In genomic region chr19:1130801-1131717, GRCh38 we compare ENCODE assay signal across 8 cellular contexts. TPM values are rescaled to one million over a fixed set of nuclear protein-coding genes. Genes with fewer than 3 reads are reported as not detected.
DNase-seq lines count a peak whose midpoint lies in the region; ATAC-seq, FAIRE-seq and TF ChIP-seq lines count a peak whose summit lies in the region.

No MANE protein-coding gene starts in this region.

- peaks cover 55% of the 10 kb centered on the region for H3K4me1 Mint-ChIP-seq in activated T-cell treated with anti-CD3 and anti-CD28 coated beads, Interleukin-2, amount 50 U/mL, for 24 hours (ENCODE audit: low read depth)

- H3K4me1 ChIP-seq in HEK293 (ENCODE audit: control insufficient read depth, insufficient read depth, low read length) (0 out of 2 replicates have a peak, but pooled peaks cover 2% of the 10 kb centered on the region), small intestine (ENCODE audit: control insufficient read depth in 2 of 2, insufficient read depth in 1 of 2, low read depth in 1 of 2, low read length in 1 of 2) (peaks cover 3 to 9% of the 10 kb centered on the region in 2 donors)

- H3K36me3 ChIP-seq in HEK293 (ENCODE audit: control insufficient read depth in 2 of 2, insufficient read depth in 1 of 2, low read length in 2 of 2) (peaks cover 0 to 25% of the 10 kb centered on the region in 2 experiments; a peak in 2 of 3 replicates), small intestine (ENCODE audit: control insufficient read depth in 2 of 2, insufficient read depth in 2 of 2, low read length in 2 of 2) (peaks cover 8 to 9% of the 10 kb centered on the region in 2 donors)

- TF ChIP-seq CTCF in HEK293 (tag by site-specific recombination; IDR thresholded peaks at IDR 0.05) (no peak), foreskin fibroblast (IDR thresholded peaks at IDR 0.05; ENCODE audit: low read depth, low read length) (no peak)

- H3K9me3 ChIP-seq in HEK293 (ENCODE audit: control insufficient read depth, insufficient read depth, low read depth, low read length) (no peaks in the 10 kb centered on the region), small intestine (ENCODE audit: control insufficient read depth, low read depth) (no peaks in the 10 kb centered on the region)

- peak; percentile 73 for DNase-seq in activated T-cell treated with anti-CD3 and anti-CD28 coated beads, Interleukin-2, amount 50 U/mL, for 24 hours
- DNase-seq in foreskin fibroblast (peak in 1 of 2 donors; percentile 48), small intestine (peak; percentile 51), pons (ENCODE audit: low spot score) (no peak), HK-2 (ENCODE audit: unreplicated experiment) (no peak)

- peak overlapping the region; percentile 98 for H3K27ac Mint-ChIP-seq in activated T-cell treated with anti-CD3 and anti-CD28 coated beads, Interleukin-2, amount 50 U/mL, for 24 hours

- H3K27ac ChIP-seq in HEK293 (ENCODE audit: extremely low read depth, low read depth, low read length) (no peak overlapping the region), small intestine (ENCODE audit: low read depth in 1 of 2, low read length in 1 of 2) (peak overlapping the region; percentile 80 to 99)

- POLR2A ChIA-PET in HEK293 (lab: Yijun Ruan, JAX) = interaction anchor here (0.6 to 0.9 kb wide), 2 partner anchors 28 to 91 kb away, joined by 3 read pairs; partner anchors contain the start of gene ABCA7

- 20 to 34% (median 32%) methylated on average over 22 of the region's 22 CpGs for WGBS in small intestine, 3 donors

- peaks cover 52% of the 10 kb centered on the region for H3K36me3 Mint-ChIP-seq in activated T-cell treated with anti-CD3 and anti-CD28 coated beads, Interleukin-2, amount 50 U/mL, for 24 hours (ENCODE audit: low read depth)

- H3K27me3 Mint-ChIP-seq in activated T-cell treated with anti-CD3 and anti-CD28 coated beads, Interleukin-2, amount 50 U/mL, for 24 hours = no peaks in the 10 kb centered on the region

- CTCF ChIA-PET in HEK293 (lab: Yijun Ruan, JAX) = interaction anchor here (0.5 to 1.3 kb wide), 2 partner anchors 18 to 99 kb away, joined by 3 to 5 read pairs; no protein-coding TSS in a partner anchor

- H3K27me3 ChIP-seq in small intestine (ENCODE audit: control insufficient read depth in 2 of 2, insufficient read depth in 2 of 2, low read length in 2 of 2) = no peaks in the 10 kb centered on the region

- H3K4me3 ChIP-seq in HEK293 (ENCODE audit: low read depth, low read length) (no peak overlapping the region), foreskin fibroblast (ENCODE audit: low read depth in 1 of 2, low read length in 2 of 2) (peak overlapping the region; percentile 68 to 74), small intestine (ENCODE audit: low read depth in 1 of 2, low read length in 2 of 2) (peak overlapping the region; percentile 74 to 84)

- H3K9me3 Mint-ChIP-seq in activated T-cell treated with anti-CD3 and anti-CD28 coated beads, Interleukin-2, amount 50 U/mL, for 24 hours = no peaks in the 10 kb centered on the region

- no peak for FAIRE-seq in small intestine (lab: Jason Lieb, UNC)

- no peak for ATAC-seq in HG02884 (IDR thresholded peaks at IDR 0.05; ENCODE audit: unreplicated experiment)
- no peak for ATAC-seq in HG02588 (IDR thresholded peaks at IDR 0.05; ENCODE audit: unreplicated experiment)

- peak overlapping the region; percentile 94 for H3K4me3 Mint-ChIP-seq in activated T-cell treated with anti-CD3 and anti-CD28 coated beads, Interleukin-2, amount 50 U/mL, for 24 hours

TF ChIP-seq in HEK293, 187 proteins besides CTCF, POLR2A, EP300 and RAD21:
- TF ChIP-seq ZNF248 (tag by site-specific recombination; IDR thresholded peaks at IDR 0.05) = no peak
- peak; percentile 24; the same call in 1 of the 2 replicates for TF ChIP-seq ZBTB6 (tag by site-specific recombination; IDR thresholded peaks at IDR 0.05)
- TF ChIP-seq ZNF202 (tag by site-specific recombination; IDR thresholded peaks at IDR 0.05; ENCODE audit: borderline replicate concordance) = no peak
- TF ChIP-seq ZNF610 (tag by site-specific recombination; IDR thresholded peaks at IDR 0.05; ENCODE audit: borderline replicate concordance) = no peak
- TF ChIP-seq ZNF600 (tag by site-specific recombination; IDR thresholded peaks at IDR 0.05) = peak; percentile 82
- no peak for TF ChIP-seq ZNF292 (tag by site-specific recombination; IDR thresholded peaks at IDR 0.05; ENCODE audit: borderline replicate concordance, low read depth)

RNA-seq across cellular contexts. Expression of gene GPX4, which starts 27.3 kb away (rescaled TPM):
- polyA plus RNA-seq in small intestine = 1,000 to 10,000 TPM in 2 of 3 donors, 100 to 1,000 TPM in 1; 335 to 1,298 (median 1,178) TPM

RNA-seq across cellular contexts. Expression of gene POLR2E, which starts 35.9 kb away (rescaled TPM):
- 100 to 1,000 TPM; 141 to 189 (median 143) TPM for polyA plus RNA-seq in small intestine

RNA-seq across cellular contexts. Expression of gene SBNO2, which starts 43.0 kb away (rescaled TPM):
- polyA plus RNA-seq in small intestine = 10 to 100 TPM; 19.7 to 32.1 (median 19.7) TPM

Comparison
In these comparisons a context has a peak if more than half of its experiments do, and no peak if none do; other contexts are left out.
1. DNase-seq: peak in activated T-cell treated with anti-CD3 and anti-CD28 coated beads, Interleukin-2, amount 50 U/mL, for 24 hours (single experiment) and small intestine (single experiment); none in pons (single experiment) and HK-2 (single experiment).